ENCODE assay signal across 11 cellular contexts in genomic region chr1:24021403-24022266, GRCh38. TPM values are rescaled to one million over a fixed set of nuclear protein-coding genes. Genes with fewer than 3 reads are reported as not detected.
DNase-seq lines count a peak whose midpoint lies in the region; ATAC-seq and TF ChIP-seq lines count a peak whose summit lies in the region.
"Had no signal": no experiment of that assay in that cellular context is flagged by ENCODE, and none has a peak within 500 bp of the region (broad histone marks: within the 10 kb centered on the region; RNA-seq: fewer than 3 reads in every experiment).

No MANE protein-coding gene starts in this region.

- H3K27me3 Mint-ChIP-seq in progenitor cell of endocrine pancreas = no peaks in the 10 kb centered on the region
- H3K27me3 Mint-ChIP-seq: stimulated activated naive CD8-positive, alpha-beta T cell treated with anti-CD3 and anti-CD28 coated beads, Interleukin-15, Interleukin-2, amounts not matched to agents 100 ng/mL and 50 ng/mL, for 24 hours had no signal

- TF ChIP-seq POLR2A in Peyer's patch (IDR thresholded peaks at IDR 0.05) = no peak

- H3K9me3 Mint-ChIP-seq in progenitor cell of endocrine pancreas (ENCODE audit: low read depth) = no peaks in the 10 kb centered on the region
- H3K9me3 Mint-ChIP-seq: stimulated activated naive CD8-positive, alpha-beta T cell treated with anti-CD3 and anti-CD28 coated beads, Interleukin-15, Interleukin-2, amounts not matched to agents 100 ng/mL and 50 ng/mL, for 24 hours had no signal

- no peak for TF ChIP-seq CTCF in Peyer's patch (IDR thresholded peaks at IDR 0.05)
- TF ChIP-seq CTCF in progenitor cell of endocrine pancreas (IDR thresholded peaks at IDR 0.05; ENCODE audit: unreplicated experiment) = no peak
- no peak for TF ChIP-seq CTCF in upper lobe of right lung (IDR thresholded peaks at IDR 0.05)

- H3K4me3 ChIP-seq in Peyer's patch (no peak overlapping the region), upper lobe of right lung (no peak overlapping the region)

- ATAC-seq in GM19328 (IDR thresholded peaks at IDR 0.05; ENCODE audit: unreplicated experiment) (no peak), upper lobe of right lung (no peak)

- H3K4me1 ChIP-seq in Peyer's patch (peaks cover 0 to 50% (median 0%) of the 10 kb centered on the region in 4 donors), upper lobe of right lung (peaks cover 28% of the 10 kb centered on the region)

- H3K27ac ChIP-seq in Peyer's patch (peak overlapping the region in 2 of 4 donors; percentile 80 to 93), upper lobe of right lung (no peak overlapping the region)

- H3K9me3 ChIP-seq in Peyer's patch (no peaks in the 10 kb centered on the region), upper lobe of right lung (no peaks in the 10 kb centered on the region)

- H3K4me3 Mint-ChIP-seq in progenitor cell of endocrine pancreas (ENCODE audit: low read depth) = no peak overlapping the region
- H3K4me3 Mint-ChIP-seq: stimulated activated naive CD8-positive, alpha-beta T cell treated with anti-CD3 and anti-CD28 coated beads, Interleukin-15, Interleukin-2, amounts not matched to agents 100 ng/mL and 50 ng/mL, for 24 hours had no signal

- DNase-seq in COLO668 (lab: John Stamatoyannopoulos, UW; ENCODE audit: unreplicated experiment) (peak; percentile 65), Peyer's patch (peak in 2 of 3 donors; percentile 48 to 63), fibroblast of peridontal ligament (ENCODE audit: extremely low read depth) (peak; percentile 24), progenitor cell of endocrine pancreas (ENCODE audit: low spot score, unreplicated experiment) (no peak), NCI-H446 treated with DMSO at 0.1 percent for 48 hours (lab: John Stamatoyannopoulos, UW) (no peak), upper lobe of right lung (no peak)
- no peak for DNase-seq in activated CD4-positive, alpha-beta T cell treated with anti-CD3 and anti-CD28 coated beads, Interleukin-2, amount 50 U/mL, for 1 hour
- DNase-seq: midbrain, NCI-H1048 had no signal

- peaks cover 32% of the 10 kb centered on the region for H3K4me1 Mint-ChIP-seq in progenitor cell of endocrine pancreas (ENCODE audit: low read depth)

- H3K27me3 ChIP-seq in Peyer's patch = no peaks in the 10 kb centered on the region
- no peaks in the 10 kb centered on the region for H3K27me3 ChIP-seq in upper lobe of right lung

- intact Hi-C loops in upper lobe of right lung (cut with DNase I) = loop anchor here (10.0 kb wide), 1 partner anchor 67 kb away; the partner anchor contains the start of gene PNRC2

- H3K36me3 ChIP-seq in Peyer's patch (no peaks in the 10 kb centered on the region), upper lobe of right lung (no peaks in the 10 kb centered on the region)

- H3K27ac Mint-ChIP-seq in progenitor cell of endocrine pancreas = peak overlapping the region; percentile 19
- H3K27ac Mint-ChIP-seq: stimulated activated naive CD8-positive, alpha-beta T cell treated with anti-CD3 and anti-CD28 coated beads, Interleukin-15, Interleukin-2, amounts not matched to agents 100 ng/mL and 50 ng/mL, for 24 hours had no signal

- H3K36me3 Mint-ChIP-seq in progenitor cell of endocrine pancreas (ENCODE audit: insufficient read depth) = no peaks in the 10 kb centered on the region

RNA-seq across cellular contexts. Expression of gene SRSF10, which starts 41.5 kb away (rescaled TPM):
- total RNA-seq in Peyer's patch (100 to 1,000 TPM in 3 of 4 donors, 10 to 100 TPM in 1; 86.3 to 224 (median 112) TPM), progenitor cell of endocrine pancreas (215 and 220 TPM in 2 replicates), upper lobe of right lung (96.0 TPM)

Comparison
In these comparisons a context has a peak if more than half of its experiments do, and no peak if none do; other contexts are left out.
1. DNase-seq: peak in COLO668 (single experiment), Peyer's patch (2 of 3) and fibroblast of peridontal ligament (single experiment); none in progenitor cell of endocrine pancreas (single experiment), NCI-H446 treated with DMSO at 0.1 percent for 48 hours (single experiment), upper lobe of right lung (single experiment) and activated CD4-positive, alpha-beta T cell treated with anti-CD3 and anti-CD28 coated beads, Interleukin-2, amount 50 U/mL, for 1 hour (single experiment).